Comparison of ENCODE assay signal across 24 cellular contexts in genomic region chr3:3825025-3825424, GRCh38. TPM values are rescaled to one million over a fixed set of nuclear protein-coding genes. Genes with fewer than 3 reads are reported as not detected.
DNase-seq lines count a peak whose midpoint lies in the region; ATAC-seq and TF ChIP-seq lines count a peak whose summit lies in the region.
"Had no signal": no experiment of that assay in that cellular context is flagged by ENCODE, and none has a peak within 500 bp of the region (broad histone marks: within the 10 kb centered on the region; RNA-seq: fewer than 3 reads in every experiment).

No MANE protein-coding gene starts in this region.

- H3K27ac ChIP-seq in endodermal cell (ENCODE audit: low read depth, low read length): peak overlapping the region; percentile 13
- no peak overlapping the region for H3K27ac ChIP-seq in trophoblast cell (ENCODE audit: low read depth, low read length)
- H3K27ac ChIP-seq: 22Rv1, A549, GM23248, HL-60 had no signal

- no peak overlapping the region for H2BK120ac ChIP-seq in trophoblast cell (ENCODE audit: insufficient read depth, low read length, poor library complexity)

- no peak overlapping the region for H3K9ac ChIP-seq in endodermal cell (ENCODE audit: extremely low read depth, low read length, poor library complexity, severe bottlenecking)
- H3K9ac ChIP-seq in trophoblast cell (ENCODE audit: low read length): no peak overlapping the region
- H3K9ac ChIP-seq: GM23248 had no signal

- H3K14ac ChIP-seq in trophoblast cell (ENCODE audit: low read length): no peak overlapping the region

- H3K4me3 ChIP-seq in endodermal cell (ENCODE audit: low read length) (no peak overlapping the region), trophoblast cell (ENCODE audit: low read depth, low read length) (no peak overlapping the region)
- H3K4me3 ChIP-seq: A549, GM12878, GM23248 had no signal

- H4K91ac ChIP-seq in trophoblast cell (ENCODE audit: low read depth, low read length): no peak overlapping the region

- peaks cover under 1% of the 10 kb centered on the region for H3K9me3 Mint-ChIP-seq in endodermal cell

- H3K4me3 Mint-ChIP-seq in endodermal cell: no peak overlapping the region
- H3K4me3 Mint-ChIP-seq: CD4-positive, CD25-positive, alpha-beta regulatory T cell; CD8-positive, alpha-beta memory T cell; HFFc6 had no signal

- peaks cover 97% of the 10 kb centered on the region for H3K36me3 ChIP-seq in endodermal cell (ENCODE audit: control insufficient read depth, insufficient read depth, low read length)
- H3K36me3 ChIP-seq in trophoblast cell (ENCODE audit: control insufficient read depth in 1 of 2, insufficient read depth in 2 of 2, low read length in 2 of 2): peaks cover 14 to 44% of the 10 kb centered on the region in 2 experiments

- DNase-seq in NCI-H2171 treated with DMSO at 0.1 percent for 48 hours (lab: John Stamatoyannopoulos, UW): peak; percentile 1
- no peak for DNase-seq in NCI-H2171 (lab: John Stamatoyannopoulos, UW)
- DNase-seq in endodermal cell: no peak
- no peak for DNase-seq in trophoblast cell
- no peak for DNase-seq in activated CD4-positive, alpha-beta T cell treated with anti-CD3 and anti-CD28 coated beads for 48 hours
- no peak for DNase-seq in stimulated activated CD4-positive, alpha-beta T cell treated with anti-CD3 and anti-CD28 coated beads, Interleukin-1b, Interleukin-23, amount 100 ng/mL, for 48 hours
- no peak for DNase-seq in NCI-H345 (lab: John Stamatoyannopoulos, UW)
- DNase-seq: AML-193; CD4-positive, CD25-positive, alpha-beta regulatory T cell; CD8-positive, alpha-beta memory T cell; COR-L47; DMS 273 treated with DMSO at 0.1 percent for 48 hours; DMS53; DND-41; EL; GM23248; HFFc6 had no signal

- H3K4ac ChIP-seq in trophoblast cell (ENCODE audit: low read depth, low read length): peak overlapping the region; percentile 41

- no peak overlapping the region for H3K23ac ChIP-seq in trophoblast cell (ENCODE audit: low read length)

- H3K79me1 ChIP-seq in trophoblast cell (ENCODE audit: low read length): no peaks in the 10 kb centered on the region

- no peak overlapping the region for H3K27ac Mint-ChIP-seq in endodermal cell
- H3K27ac Mint-ChIP-seq: CD4-positive, CD25-positive, alpha-beta regulatory T cell; CD8-positive, alpha-beta memory T cell; HFFc6 had no signal

- no peak overlapping the region for H4K8ac ChIP-seq in trophoblast cell (ENCODE audit: low read depth, low read length)

- peak overlapping the region; percentile 49 for H3K18ac ChIP-seq in trophoblast cell (ENCODE audit: low read length)

- H2AK5ac ChIP-seq in trophoblast cell (ENCODE audit: low read length): no peak overlapping the region

- no peaks in the 10 kb centered on the region for H3K9me3 ChIP-seq in endodermal cell (ENCODE audit: control insufficient read depth, low read length)
- no peaks in the 10 kb centered on the region for H3K9me3 ChIP-seq in trophoblast cell (ENCODE audit: insufficient read depth, low read depth, low read length)
- H3K9me3 ChIP-seq: A549 had no signal

- H3K4me2 ChIP-seq in trophoblast cell (ENCODE audit: low read length): no peak overlapping the region
- H3K4me2 ChIP-seq: A549 had no signal

- H3K27me3 ChIP-seq in endodermal cell (ENCODE audit: control insufficient read depth, insufficient read depth, low read length, poor library complexity, severe bottlenecking): no peaks in the 10 kb centered on the region
- no peaks in the 10 kb centered on the region for H3K27me3 ChIP-seq in trophoblast cell (ENCODE audit: insufficient read depth, low read length)

- H2BK12ac ChIP-seq in trophoblast cell (ENCODE audit: low read length): no peak overlapping the region

- no peak for ATAC-seq in GM19467 (IDR thresholded peaks at IDR 0.05; ENCODE audit: unreplicated experiment)
- ATAC-seq: A549, GM12878, HCT116 had no signal

- H3K4me1 ChIP-seq in endodermal cell (ENCODE audit: control insufficient read depth, insufficient read depth, low read length) (no peaks in the 10 kb centered on the region), trophoblast cell (ENCODE audit: control insufficient read depth in 1 of 2, insufficient read depth in 2 of 2, low read length in 2 of 2) (no peaks in the 10 kb centered on the region)
- H3K4me1 ChIP-seq: A549 had no signal

- no peak overlapping the region for H2AFZ ChIP-seq in trophoblast cell (ENCODE audit: insufficient read depth, low read length, poor library complexity)
- H2AFZ ChIP-seq: GM23248 had no signal

- no peak for TF ChIP-seq CTCF in endodermal cell (conservative IDR thresholded peaks at IDR 0.05)

- no peak overlapping the region for H4K12ac ChIP-seq in trophoblast cell (ENCODE audit: low read depth, low read length)

- no peaks in the 10 kb centered on the region for H3K27me3 Mint-ChIP-seq in endodermal cell (ENCODE audit: insufficient read depth)
- H3K27me3 Mint-ChIP-seq: CD4-positive, CD25-positive, alpha-beta regulatory T cell; CD8-positive, alpha-beta memory T cell had no signal

- peaks cover 6% of the 10 kb centered on the region for H3K79me2 ChIP-seq in trophoblast cell (ENCODE audit: control insufficient read depth, insufficient read depth, low read length, poor library complexity)

- WGBS in endodermal cell (ENCODE audit: insufficient coverage in 1 of 2, insufficient read length in 1 of 2), 2 experiments: 93 to 97% methylated on average over 3 to 5 of the region's 5 CpGs
- WGBS in trophoblast cell (ENCODE audit: extremely low coverage, insufficient coverage, insufficient read length): no CpG with 5 or more reads among the region's 5 CpGs

- peaks cover 89% of the 10 kb centered on the region for H3K36me3 Mint-ChIP-seq in endodermal cell (ENCODE audit: low read depth)
- H3K36me3 Mint-ChIP-seq: CD4-positive, CD25-positive, alpha-beta regulatory T cell had no signal

- H2BK5ac ChIP-seq in trophoblast cell (ENCODE audit: low read depth, low read length, poor library complexity): no peak overlapping the region

- H3K4me1 Mint-ChIP-seq in endodermal cell: no peaks in the 10 kb centered on the region
- H3K4me1 Mint-ChIP-seq: CD4-positive, CD25-positive, alpha-beta regulatory T cell; CD8-positive, alpha-beta memory T cell had no signal

RNA-seq across cellular contexts. Expression of gene LRRN1, which starts 25.8 kb away (rescaled TPM):
- 100 to 1,000 TPM; 109 to 222 TPM for total RNA-seq in endodermal cell
- polyA plus RNA-seq in endodermal cell (2013, experiment 1 of 2): 193 TPM
- 168 TPM for polyA plus RNA-seq in endodermal cell (2013, experiment 2 of 2)
- polyA plus RNA-seq in trophoblast cell (2013): 338 TPM in 2 replicates
- total RNA-seq: G401, GM12878, GM23248, HFFc6 had no signal
- polyA plus RNA-seq: A549, GM23248 had no signal
